8 cellular contexts compared by ENCODE assay signal in the genomic region with DNA sequence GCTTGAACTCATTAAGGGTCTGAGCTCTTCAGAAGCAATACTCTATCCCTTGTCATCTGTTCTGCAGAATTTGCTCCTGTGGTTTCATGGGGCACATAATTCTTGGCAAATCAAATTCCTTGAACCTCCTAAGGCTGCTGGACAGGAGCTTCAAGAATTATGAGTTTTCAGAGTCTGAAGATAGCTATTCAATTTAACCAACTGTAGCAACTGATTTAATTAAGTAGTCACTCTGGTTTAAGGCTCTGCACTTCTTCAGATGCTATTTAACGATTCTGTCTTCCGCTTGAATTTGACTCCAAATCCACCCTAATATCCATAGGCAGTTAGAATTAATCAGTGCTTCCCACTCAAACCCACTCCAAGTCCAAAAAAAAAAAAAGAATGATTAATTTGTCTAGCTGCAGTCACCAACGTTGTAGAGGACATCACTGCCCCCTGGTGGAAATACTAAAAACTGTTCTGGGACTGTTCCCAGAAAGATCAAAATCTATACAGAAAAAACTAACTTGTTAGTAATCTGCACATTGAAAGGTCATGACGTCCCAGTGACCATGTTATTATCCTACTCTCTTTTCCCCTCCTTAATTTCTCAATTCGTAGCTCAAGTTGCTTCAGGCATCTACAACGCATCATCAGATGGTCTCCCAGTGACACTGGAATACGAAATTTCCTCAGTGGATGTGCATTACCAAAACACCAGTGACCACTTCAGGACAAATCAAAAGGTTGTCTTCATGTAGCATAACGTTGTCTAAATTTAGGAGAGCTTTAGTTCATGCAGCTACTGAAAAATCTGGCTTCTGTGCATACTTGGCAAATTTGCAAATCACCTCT.
A peak's percentile ranks its signal among the peaks of the same experiment; 100 is the strongest.
DNase-seq lines count a peak whose midpoint lies in the region; ATAC-seq and TF ChIP-seq lines count a peak whose summit lies in the region.

No MANE protein-coding gene starts in this region.

- H3K36me3 Mint-ChIP-seq in activated naive CD4-positive, alpha-beta T cell treated with anti-CD3 and anti-CD28 coated beads for 36 hours (ENCODE audit: low read depth) = no peaks in the 10 kb centered on the region
- no peaks in the 10 kb centered on the region for H3K36me3 Mint-ChIP-seq in stimulated activated memory B cell treated with anti-CD40 and anti-IgM and Interleukin-4, amounts not matched to agents 10 μg/mL and 1 μg/mL and 100 μg/mL, for 72 hours

- intact Hi-C loops in activated naive CD4-positive, alpha-beta T cell treated with anti-CD3 and anti-CD28 coated beads for 36 hours (cut with micrococcal nuclease) = loop anchor here (1.0 to 5.0 kb wide), 6 partner anchors 128 to 1136 kb away; no protein-coding TSS in a partner anchor
- intact Hi-C loops in mucosa of descending colon (cut with DNase I, micrococcal nuclease) = loop anchor here (5.0 to 10.0 kb wide), 2 partner anchors 126 to 348 kb away; no protein-coding TSS in a partner anchor
- intact Hi-C loops in stomach (cut with DNase I; ENCODE audit: low total_unique reads) = no loop called here

- no peak overlapping the region for H3K4me3 Mint-ChIP-seq in activated naive CD4-positive, alpha-beta T cell treated with anti-CD3 and anti-CD28 coated beads for 36 hours
- no peak overlapping the region for H3K4me3 Mint-ChIP-seq in stimulated activated memory B cell treated with anti-CD40 and anti-IgM and Interleukin-4, amounts not matched to agents 10 μg/mL and 1 μg/mL and 100 μg/mL, for 72 hours

- no peak overlapping the region for H3K27ac Mint-ChIP-seq in activated naive CD4-positive, alpha-beta T cell treated with anti-CD3 and anti-CD28 coated beads for 36 hours
- H3K27ac Mint-ChIP-seq in stimulated activated memory B cell treated with anti-CD40 and anti-IgM and Interleukin-4, amounts not matched to agents 10 μg/mL and 1 μg/mL and 100 μg/mL, for 72 hours = no peak overlapping the region

- H3K4me3 ChIP-seq in Peyer's patch (no peak overlapping the region), mucosa of descending colon (no peak overlapping the region), stomach (no peak overlapping the region)

- H3K27me3 ChIP-seq in Peyer's patch = no peaks in the 10 kb centered on the region
- H3K27me3 ChIP-seq in stomach = no peaks in the 10 kb centered on the region

- TF ChIP-seq CTCF in Peyer's patch (IDR thresholded peaks at IDR 0.05) (peak in 5 of 6 experiments; percentile 38 to 66 (median 41)), mucosa of descending colon (IDR thresholded peaks at IDR 0.05) (peak; percentile 61), stomach (IDR thresholded peaks at IDR 0.05) (peak in 3 of 7 experiments; percentile 54 to 60 (median 60))

- H3K9me3 ChIP-seq in Peyer's patch (no peaks in the 10 kb centered on the region), mucosa of descending colon (no peaks in the 10 kb centered on the region), stomach (no peaks in the 10 kb centered on the region)

- H3K4me1 Mint-ChIP-seq in activated naive CD4-positive, alpha-beta T cell treated with anti-CD3 and anti-CD28 coated beads for 36 hours (ENCODE audit: low read depth) = peaks cover 6% of the 10 kb centered on the region
- H3K4me1 Mint-ChIP-seq in stimulated activated memory B cell treated with anti-CD40 and anti-IgM and Interleukin-4, amounts not matched to agents 10 μg/mL and 1 μg/mL and 100 μg/mL, for 72 hours = peaks cover 6% of the 10 kb centered on the region

- no peak overlapping the region for H3K27ac ChIP-seq in Peyer's patch
- H3K27ac ChIP-seq in stomach = no peak overlapping the region

- no peak for TF ChIP-seq EP300 in stomach (IDR thresholded peaks at IDR 0.05)

- DNase-seq in activated naive CD4-positive, alpha-beta T cell treated with anti-CD3 and anti-CD28 coated beads for 36 hours = peak; percentile 38
- DNase-seq in activated naive CD4-positive, alpha-beta T cell treated with Interleukin-2 at 50 U/mL for 16 hours = no peak
- DNase-seq in Peyer's patch (peak in 1 of 3 donors; percentile 51), dermis microvascular lymphatic vessel endothelial cell (ENCODE audit: low read depth in 2 of 2) (peak; percentile 10 to 56), mucosa of descending colon (peak in 1 of 3 donors; percentile 77), stomach (no peak)

- no peaks in the 10 kb centered on the region for H3K36me3 ChIP-seq in Peyer's patch
- no peaks in the 10 kb centered on the region for H3K36me3 ChIP-seq in mucosa of descending colon (ENCODE audit: low read depth)
- H3K36me3 ChIP-seq in stomach = no peaks in the 10 kb centered on the region

- no peaks in the 10 kb centered on the region for H3K4me1 ChIP-seq in Peyer's patch
- H3K4me1 ChIP-seq in mucosa of descending colon (ENCODE audit: low read depth) = no peaks in the 10 kb centered on the region
- H3K4me1 ChIP-seq in stomach = no peaks in the 10 kb centered on the region

- CTCF ChIA-PET in activated naive CD4-positive, alpha-beta T cell treated with anti-CD3 and anti-CD28 coated beads for 36 hours (lab: Charles Lee) = interaction anchor here (0.6 to 3.8 kb wide), 19 partner anchors 9 to 1534 kb away, joined by 3 to 12 read pairs (median 4); no protein-coding TSS in a partner anchor

- WGBS in stomach, 5 donors = 15 to 24% (median 20%) methylated on average over 8 of the region's 8 CpGs

- TF ChIP-seq POLR2A in Peyer's patch (IDR thresholded peaks at IDR 0.05) (no peak), stomach (IDR thresholded peaks at IDR 0.05) (no peak)

- H3K27me3 Mint-ChIP-seq in activated naive CD4-positive, alpha-beta T cell treated with anti-CD3 and anti-CD28 coated beads for 36 hours (ENCODE audit: low read depth) = peaks cover 10% of the 10 kb centered on the region
- peaks cover 7% of the 10 kb centered on the region for H3K27me3 Mint-ChIP-seq in stimulated activated memory B cell treated with anti-CD40 and anti-IgM and Interleukin-4, amounts not matched to agents 10 μg/mL and 1 μg/mL and 100 μg/mL, for 72 hours

- ATAC-seq in HG03139 (IDR thresholded peaks at IDR 0.05; ENCODE audit: unreplicated experiment) (peak; percentile 53), mucosa of descending colon (peak; percentile 56)
- ATAC-seq in stimulated activated memory B cell treated with anti-CD40 and anti-IgM and Interleukin-4, amounts not matched to agents 10 μg/mL and 1 μg/mL and 100 μg/mL, for 72 hours = no peak

- H3K9me3 Mint-ChIP-seq in activated naive CD4-positive, alpha-beta T cell treated with anti-CD3 and anti-CD28 coated beads for 36 hours = no peaks in the 10 kb centered on the region
- H3K9me3 Mint-ChIP-seq in stimulated activated memory B cell treated with anti-CD40 and anti-IgM and Interleukin-4, amounts not matched to agents 10 μg/mL and 1 μg/mL and 100 μg/mL, for 72 hours = peaks cover 2% of the 10 kb centered on the region

Comparison
In these comparisons a context has a peak if more than half of its experiments do, and no peak if none do; other contexts are left out.
1. DNase-seq: peak in activated naive CD4-positive, alpha-beta T cell treated with anti-CD3 and anti-CD28 coated beads for 36 hours (single experiment) and dermis microvascular lymphatic vessel endothelial cell (2 of 2); none in activated naive CD4-positive, alpha-beta T cell treated with Interleukin-2 at 50 U/mL for 16 hours (single experiment) and stomach (single experiment).